Comparison of ENCODE assay signal across 1 cellular context in the genomic region with DNA sequence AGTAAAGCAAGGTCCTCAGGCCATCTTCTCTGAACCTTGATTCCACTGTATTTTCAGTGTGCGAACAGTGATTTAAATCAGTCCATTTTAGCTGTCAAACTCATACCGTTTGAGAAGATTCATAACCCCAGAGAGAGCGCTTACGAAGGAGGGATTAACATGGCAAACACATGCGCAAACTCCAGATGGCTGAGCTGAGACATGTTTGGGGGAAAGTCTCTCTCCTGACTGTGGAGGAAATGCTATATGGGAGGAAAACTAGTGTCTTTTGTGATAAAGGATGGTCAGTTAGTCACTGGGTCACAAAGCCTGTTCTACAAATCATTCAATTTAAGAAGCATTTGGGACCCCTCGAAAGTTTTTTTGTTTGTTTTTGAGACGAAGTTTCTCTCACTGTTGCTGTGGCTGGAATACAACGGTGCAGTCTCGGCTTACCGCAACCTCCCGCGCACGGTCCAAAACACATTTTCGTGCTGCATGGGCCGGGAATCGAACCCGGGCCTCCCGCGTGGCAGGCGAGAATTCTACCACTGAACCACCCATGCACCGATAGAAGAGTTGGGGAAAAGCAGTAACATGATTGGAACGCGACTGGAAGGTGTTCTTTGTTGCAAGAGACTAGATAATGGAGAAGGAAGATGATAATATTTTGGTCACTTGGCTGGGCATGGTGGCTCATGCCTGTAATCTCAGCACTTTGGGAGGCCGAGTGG.
TF ChIP-seq lines count a peak whose summit lies in the region.

No MANE protein-coding gene starts in this region.

TF ChIP-seq in K562, 482 proteins besides CTCF, POLR2A, EP300 and RAD21 (continued from another document and continues in another):
- TF ChIP-seq, protein P1, sequence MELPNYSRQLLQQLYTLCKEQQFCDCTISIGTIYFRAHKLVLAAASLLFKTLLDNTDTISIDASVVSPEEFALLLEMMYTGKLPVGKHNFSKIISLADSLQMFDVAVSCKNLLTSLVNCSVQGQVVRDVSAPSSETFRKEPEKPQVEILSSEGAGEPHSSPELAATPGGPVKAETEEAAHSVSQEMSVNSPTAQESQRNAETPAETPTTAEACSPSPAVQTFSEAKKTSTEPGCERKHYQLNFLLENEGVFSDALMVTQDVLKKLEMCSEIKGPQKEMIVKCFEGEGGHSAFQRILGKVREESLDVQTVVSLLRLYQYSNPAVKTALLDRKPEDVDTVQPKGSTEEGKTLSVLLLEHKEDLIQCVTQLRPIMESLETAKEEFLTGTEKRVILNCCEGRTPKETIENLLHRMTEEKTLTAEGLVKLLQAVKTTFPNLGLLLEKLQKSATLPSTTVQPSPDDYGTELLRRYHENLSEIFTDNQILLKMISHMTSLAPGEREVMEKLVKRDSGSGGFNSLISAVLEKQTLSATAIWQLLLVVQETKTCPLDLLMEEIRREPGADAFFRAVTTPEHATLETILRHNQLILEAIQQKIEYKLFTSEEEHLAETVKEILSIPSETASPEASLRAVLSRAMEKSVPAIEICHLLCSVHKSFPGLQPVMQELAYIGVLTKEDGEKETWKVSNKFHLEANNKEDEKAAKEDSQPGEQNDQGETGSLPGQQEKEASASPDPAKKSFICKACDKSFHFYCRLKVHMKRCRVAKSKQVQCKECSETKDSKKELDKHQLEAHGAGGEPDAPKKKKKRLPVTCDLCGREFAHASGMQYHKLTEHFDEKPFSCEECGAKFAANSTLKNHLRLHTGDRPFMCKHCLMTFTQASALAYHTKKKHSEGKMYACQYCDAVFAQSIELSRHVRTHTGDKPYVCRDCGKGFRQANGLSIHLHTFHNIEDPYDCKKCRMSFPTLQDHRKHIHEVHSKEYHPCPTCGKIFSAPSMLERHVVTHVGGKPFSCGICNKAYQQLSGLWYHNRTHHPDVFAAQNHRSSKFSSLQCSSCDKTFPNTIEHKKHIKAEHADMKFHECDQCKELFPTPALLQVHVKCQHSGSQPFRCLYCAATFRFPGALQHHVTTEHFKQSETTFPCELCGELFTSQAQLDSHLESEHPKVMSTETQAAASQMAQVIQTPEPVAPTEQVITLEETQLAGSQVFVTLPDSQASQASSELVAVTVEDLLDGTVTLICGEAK (IDR thresholded peaks at IDR 0.05): peak; percentile 84
- TF ChIP-seq, protein P1 (CRISPR knock-in tag; IDR thresholded peaks at IDR 0.05): no peak
- TF ChIP-seq ZNF57 (CRISPR knock-in tag; IDR thresholded peaks at IDR 0.05) (no peak), NEUROD1 (IDR thresholded peaks at IDR 0.05; ENCODE audit: borderline replicate concordance, low read depth, low read length, partially characterized antibody) (no peak), IRF2 (CRISPR knock-in tag; IDR thresholded peaks at IDR 0.05) (no peak), ZKSCAN3 (CRISPR knock-in tag; IDR thresholded peaks at IDR 0.05) (no peak), ZNF384 (IDR thresholded peaks at IDR 0.05; ENCODE audit: low read depth, low read length) (0 out of 2 replicates have a peak, but pooled peaks have one; percentile 8), TOE1 (IDR thresholded peaks at IDR 0.05; ENCODE audit: borderline replicate concordance) (no peak), TOE1 (CRISPR knock-in tag; IDR thresholded peaks at IDR 0.05; ENCODE audit: borderline replicate concordance, low read depth) (no peak), POLR2B (IDR thresholded peaks at IDR 0.05; ENCODE audit: low read depth, partially characterized antibody) (no peak), DACH1 (IDR thresholded peaks at IDR 0.05; ENCODE audit: partially characterized antibody) (no peak), BCOR (IDR thresholded peaks at IDR 0.05) (no peak), ADNP (tag; IDR thresholded peaks at IDR 0.05) (no peak), MTA3 (IDR thresholded peaks at IDR 0.05; ENCODE audit: borderline replicate concordance) (no peak), KLF1 (tag; IDR thresholded peaks at IDR 0.05) (no peak), BRCA1 (IDR thresholded peaks at IDR 0.05) (no peak), BRCA1 (CRISPR knock-in tag; IDR thresholded peaks at IDR 0.05) (no peak), EHMT2 (IDR thresholded peaks at IDR 0.05) (no peak), SETDB1 (IDR thresholded peaks at IDR 0.05; ENCODE audit: low read length) (no peak), PHB2 (IDR thresholded peaks at IDR 0.05; ENCODE audit: low read depth) (no peak), ZNF311 (CRISPR knock-in tag; IDR thresholded peaks at IDR 0.05) (no peak), CEBPG (CRISPR knock-in tag; IDR thresholded peaks at IDR 0.05) (no peak), CEBPG (tag; conservative IDR thresholded peaks at IDR 0.05 in 1 of 2, IDR thresholded peaks at IDR 0.05 in 1 of 2) (no peak), XRCC5 (IDR thresholded peaks at IDR 0.05; ENCODE audit: low read depth, low read length) (peak; percentile 46; the same call in 1 of the 2 replicates), ZBTB7A (IDR thresholded peaks at IDR 0.05; ENCODE audit: borderline replicate concordance, control insufficient read depth, low read depth, low read length) (no peak), ZNF3 (CRISPR knock-in tag; IDR thresholded peaks at IDR 0.05) (no peak), NCOA6 (IDR thresholded peaks at IDR 0.05) (no peak), SAFB (IDR thresholded peaks at IDR 0.05; ENCODE audit: borderline replicate concordance, low read depth, low read length) (no peak), PPARD (CRISPR knock-in tag; IDR thresholded peaks at IDR 0.05) (no peak), U2AF2 (optimal IDR thresholded peaks at IDR 0.05; ENCODE audit: low read depth, low read length) (no peak), POLR2H (tag; IDR thresholded peaks at IDR 0.05; ENCODE audit: low read depth) (peak; percentile 99)
- TF ChIP-seq, protein P2, sequence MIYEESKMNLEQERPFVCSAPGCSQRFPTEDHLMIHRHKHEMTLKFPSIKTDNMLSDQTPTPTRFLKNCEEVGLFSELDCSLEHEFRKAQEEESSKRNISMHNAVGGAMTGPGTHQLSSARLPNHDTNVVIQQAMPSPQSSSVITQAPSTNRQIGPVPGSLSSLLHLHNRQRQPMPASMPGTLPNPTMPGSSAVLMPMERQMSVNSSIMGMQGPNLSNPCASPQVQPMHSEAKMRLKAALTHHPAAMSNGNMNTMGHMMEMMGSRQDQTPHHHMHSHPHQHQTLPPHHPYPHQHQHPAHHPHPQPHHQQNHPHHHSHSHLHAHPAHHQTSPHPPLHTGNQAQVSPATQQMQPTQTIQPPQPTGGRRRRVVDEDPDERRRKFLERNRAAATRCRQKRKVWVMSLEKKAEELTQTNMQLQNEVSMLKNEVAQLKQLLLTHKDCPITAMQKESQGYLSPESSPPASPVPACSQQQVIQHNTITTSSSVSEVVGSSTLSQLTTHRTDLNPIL (CRISPR knock-in tag; IDR thresholded peaks at IDR 0.05): no peak
- TF ChIP-seq, protein P3, sequence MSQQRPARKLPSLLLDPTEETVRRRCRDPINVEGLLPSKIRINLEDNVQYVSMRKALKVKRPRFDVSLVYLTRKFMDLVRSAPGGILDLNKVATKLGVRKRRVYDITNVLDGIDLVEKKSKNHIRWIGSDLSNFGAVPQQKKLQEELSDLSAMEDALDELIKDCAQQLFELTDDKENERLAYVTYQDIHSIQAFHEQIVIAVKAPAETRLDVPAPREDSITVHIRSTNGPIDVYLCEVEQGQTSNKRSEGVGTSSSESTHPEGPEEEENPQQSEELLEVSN (IDR thresholded peaks at IDR 0.05; ENCODE audit: borderline replicate concordance in 1 of 2, extremely low read depth in 1 of 2, insufficient read depth in 1 of 2, insufficient read length in 1 of 2, low read depth in 1 of 2, low read length in 1 of 2, poor library complexity in 1 of 2, severe bottlenecking in 1 of 2): no peak
- TF ChIP-seq, protein P4, sequence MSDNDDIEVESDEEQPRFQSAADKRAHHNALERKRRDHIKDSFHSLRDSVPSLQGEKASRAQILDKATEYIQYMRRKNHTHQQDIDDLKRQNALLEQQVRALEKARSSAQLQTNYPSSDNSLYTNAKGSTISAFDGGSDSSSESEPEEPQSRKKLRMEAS (CRISPR knock-in tag; IDR thresholded peaks at IDR 0.05): no peak
- TF ChIP-seq, protein P5, sequence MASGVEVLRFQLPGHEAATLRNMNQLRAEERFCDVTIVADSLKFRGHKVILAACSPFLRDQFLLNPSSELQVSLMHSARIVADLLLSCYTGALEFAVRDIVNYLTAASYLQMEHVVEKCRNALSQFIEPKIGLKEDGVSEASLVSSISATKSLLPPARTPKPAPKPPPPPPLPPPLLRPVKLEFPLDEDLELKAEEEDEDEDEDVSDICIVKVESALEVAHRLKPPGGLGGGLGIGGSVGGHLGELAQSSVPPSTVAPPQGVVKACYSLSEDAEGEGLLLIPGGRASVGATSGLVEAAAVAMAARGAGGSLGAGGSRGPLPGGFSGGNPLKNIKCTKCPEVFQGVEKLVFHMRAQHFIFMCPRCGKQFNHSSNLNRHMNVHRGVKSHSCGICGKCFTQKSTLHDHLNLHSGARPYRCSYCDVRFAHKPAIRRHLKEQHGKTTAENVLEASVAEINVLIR (CRISPR knock-in tag; IDR thresholded peaks at IDR 0.05): no peak
- TF ChIP-seq, protein P6, sequence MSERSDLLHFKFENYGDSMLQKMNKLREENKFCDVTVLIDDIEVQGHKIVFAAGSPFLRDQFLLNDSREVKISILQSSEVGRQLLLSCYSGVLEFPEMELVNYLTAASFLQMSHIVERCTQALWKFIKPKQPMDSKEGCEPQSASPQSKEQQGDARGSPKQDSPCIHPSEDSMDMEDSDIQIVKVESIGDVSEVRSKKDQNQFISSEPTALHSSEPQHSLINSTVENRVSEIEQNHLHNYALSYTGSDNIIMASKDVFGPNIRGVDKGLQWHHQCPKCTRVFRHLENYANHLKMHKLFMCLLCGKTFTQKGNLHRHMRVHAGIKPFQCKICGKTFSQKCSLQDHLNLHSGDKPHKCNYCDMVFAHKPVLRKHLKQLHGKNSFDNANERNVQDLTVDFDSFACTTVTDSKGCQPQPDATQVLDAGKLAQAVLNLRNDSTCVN (CRISPR knock-in tag; IDR thresholded peaks at IDR 0.05): no peak
- TF ChIP-seq, protein P7, sequence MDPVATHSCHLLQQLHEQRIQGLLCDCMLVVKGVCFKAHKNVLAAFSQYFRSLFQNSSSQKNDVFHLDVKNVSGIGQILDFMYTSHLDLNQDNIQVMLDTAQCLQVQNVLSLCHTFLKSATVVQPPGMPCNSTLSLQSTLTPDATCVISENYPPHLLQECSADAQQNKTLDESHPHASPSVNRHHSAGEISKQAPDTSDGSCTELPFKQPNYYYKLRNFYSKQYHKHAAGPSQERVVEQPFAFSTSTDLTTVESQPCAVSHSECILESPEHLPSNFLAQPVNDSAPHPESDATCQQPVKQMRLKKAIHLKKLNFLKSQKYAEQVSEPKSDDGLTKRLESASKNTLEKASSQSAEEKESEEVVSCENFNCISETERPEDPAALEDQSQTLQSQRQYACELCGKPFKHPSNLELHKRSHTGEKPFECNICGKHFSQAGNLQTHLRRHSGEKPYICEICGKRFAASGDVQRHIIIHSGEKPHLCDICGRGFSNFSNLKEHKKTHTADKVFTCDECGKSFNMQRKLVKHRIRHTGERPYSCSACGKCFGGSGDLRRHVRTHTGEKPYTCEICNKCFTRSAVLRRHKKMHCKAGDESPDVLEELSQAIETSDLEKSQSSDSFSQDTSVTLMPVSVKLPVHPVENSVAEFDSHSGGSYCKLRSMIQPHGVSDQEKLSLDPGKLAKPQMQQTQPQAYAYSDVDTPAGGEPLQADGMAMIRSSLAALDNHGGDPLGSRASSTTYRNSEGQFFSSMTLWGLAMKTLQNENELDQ (CRISPR knock-in tag; IDR thresholded peaks at IDR 0.05; ENCODE audit: borderline replicate concordance): no peak
- TF ChIP-seq, protein P8, sequence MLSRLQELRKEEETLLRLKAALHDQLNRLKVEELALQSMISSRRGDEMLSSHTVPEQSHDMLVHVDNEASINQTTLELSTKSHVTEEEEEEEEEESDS (CRISPR knock-in tag; IDR thresholded peaks at IDR 0.05): no peak
- TF ChIP-seq, protein P9, sequence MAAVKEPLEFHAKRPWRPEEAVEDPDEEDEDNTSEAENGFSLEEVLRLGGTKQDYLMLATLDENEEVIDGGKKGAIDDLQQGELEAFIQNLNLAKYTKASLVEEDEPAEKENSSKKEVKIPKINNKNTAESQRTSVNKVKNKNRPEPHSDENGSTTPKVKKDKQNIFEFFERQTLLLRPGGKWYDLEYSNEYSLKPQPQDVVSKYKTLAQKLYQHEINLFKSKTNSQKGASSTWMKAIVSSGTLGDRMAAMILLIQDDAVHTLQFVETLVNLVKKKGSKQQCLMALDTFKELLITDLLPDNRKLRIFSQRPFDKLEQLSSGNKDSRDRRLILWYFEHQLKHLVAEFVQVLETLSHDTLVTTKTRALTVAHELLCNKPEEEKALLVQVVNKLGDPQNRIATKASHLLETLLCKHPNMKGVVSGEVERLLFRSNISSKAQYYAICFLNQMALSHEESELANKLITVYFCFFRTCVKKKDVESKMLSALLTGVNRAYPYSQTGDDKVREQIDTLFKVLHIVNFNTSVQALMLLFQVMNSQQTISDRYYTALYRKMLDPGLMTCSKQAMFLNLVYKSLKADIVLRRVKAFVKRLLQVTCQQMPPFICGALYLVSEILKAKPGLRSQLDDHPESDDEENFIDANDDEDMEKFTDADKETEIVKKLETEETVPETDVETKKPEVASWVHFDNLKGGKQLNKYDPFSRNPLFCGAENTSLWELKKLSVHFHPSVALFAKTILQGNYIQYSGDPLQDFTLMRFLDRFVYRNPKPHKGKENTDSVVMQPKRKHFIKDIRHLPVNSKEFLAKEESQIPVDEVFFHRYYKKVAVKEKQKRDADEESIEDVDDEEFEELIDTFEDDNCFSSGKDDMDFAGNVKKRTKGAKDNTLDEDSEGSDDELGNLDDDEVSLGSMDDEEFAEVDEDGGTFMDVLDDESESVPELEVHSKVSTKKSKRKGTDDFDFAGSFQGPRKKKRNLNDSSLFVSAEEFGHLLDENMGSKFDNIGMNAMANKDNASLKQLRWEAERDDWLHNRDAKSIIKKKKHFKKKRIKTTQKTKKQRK (IDR thresholded peaks at IDR 0.05; ENCODE audit: borderline replicate concordance, low read depth, low read length): no peak
